Comparison of ENCODE assay signal across 1 cellular context in the genomic region with DNA sequence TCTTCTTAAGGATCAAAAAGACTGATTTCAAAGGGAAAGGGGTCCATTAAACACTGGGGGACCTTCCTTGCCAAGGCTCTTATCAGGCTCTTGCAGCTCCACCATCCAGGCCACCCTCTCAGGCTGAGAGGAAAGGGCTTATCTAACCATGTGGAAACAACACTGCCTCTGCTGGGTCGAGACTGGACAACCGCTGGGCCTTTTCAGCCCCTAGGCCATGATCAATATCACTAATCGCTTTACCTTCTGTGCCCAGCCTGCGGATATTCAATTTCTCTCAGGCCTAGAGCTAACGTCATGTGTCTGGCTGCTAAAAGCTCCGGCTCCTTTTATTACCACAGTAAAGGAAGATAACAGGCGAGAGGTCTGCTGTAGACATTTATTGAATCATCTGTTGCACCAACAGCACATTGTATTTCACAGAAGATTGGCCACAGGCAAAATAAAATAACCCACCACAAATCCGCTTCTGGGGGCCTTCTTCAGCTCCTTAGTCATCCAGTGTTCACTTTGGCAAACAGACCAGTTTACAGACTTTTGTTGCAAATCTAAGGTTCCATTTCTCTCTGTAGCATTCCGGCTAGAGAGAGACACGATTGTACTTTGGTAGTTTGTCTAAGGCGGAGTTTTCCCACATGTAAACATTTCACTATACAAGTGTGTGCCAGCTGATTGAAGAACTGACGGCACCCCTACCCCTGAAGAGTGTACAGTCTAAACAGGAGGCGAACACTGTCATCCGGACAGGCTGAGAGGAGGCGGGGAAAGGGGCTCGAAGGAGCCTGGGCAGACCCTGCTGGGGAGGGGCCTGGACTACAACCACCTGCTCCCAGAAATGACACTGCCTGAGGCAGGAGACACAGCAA.
A peak's percentile ranks its signal among the peaks of the same experiment; 100 is the strongest.
TF ChIP-seq lines count a peak whose summit lies in the region.

No MANE protein-coding gene starts in this region.

TF ChIP-seq in HepG2, 621 proteins besides CTCF, POLR2A, EP300 and RAD21 (continued from another document and continues in another):
- TF ChIP-seq, protein P1, sequence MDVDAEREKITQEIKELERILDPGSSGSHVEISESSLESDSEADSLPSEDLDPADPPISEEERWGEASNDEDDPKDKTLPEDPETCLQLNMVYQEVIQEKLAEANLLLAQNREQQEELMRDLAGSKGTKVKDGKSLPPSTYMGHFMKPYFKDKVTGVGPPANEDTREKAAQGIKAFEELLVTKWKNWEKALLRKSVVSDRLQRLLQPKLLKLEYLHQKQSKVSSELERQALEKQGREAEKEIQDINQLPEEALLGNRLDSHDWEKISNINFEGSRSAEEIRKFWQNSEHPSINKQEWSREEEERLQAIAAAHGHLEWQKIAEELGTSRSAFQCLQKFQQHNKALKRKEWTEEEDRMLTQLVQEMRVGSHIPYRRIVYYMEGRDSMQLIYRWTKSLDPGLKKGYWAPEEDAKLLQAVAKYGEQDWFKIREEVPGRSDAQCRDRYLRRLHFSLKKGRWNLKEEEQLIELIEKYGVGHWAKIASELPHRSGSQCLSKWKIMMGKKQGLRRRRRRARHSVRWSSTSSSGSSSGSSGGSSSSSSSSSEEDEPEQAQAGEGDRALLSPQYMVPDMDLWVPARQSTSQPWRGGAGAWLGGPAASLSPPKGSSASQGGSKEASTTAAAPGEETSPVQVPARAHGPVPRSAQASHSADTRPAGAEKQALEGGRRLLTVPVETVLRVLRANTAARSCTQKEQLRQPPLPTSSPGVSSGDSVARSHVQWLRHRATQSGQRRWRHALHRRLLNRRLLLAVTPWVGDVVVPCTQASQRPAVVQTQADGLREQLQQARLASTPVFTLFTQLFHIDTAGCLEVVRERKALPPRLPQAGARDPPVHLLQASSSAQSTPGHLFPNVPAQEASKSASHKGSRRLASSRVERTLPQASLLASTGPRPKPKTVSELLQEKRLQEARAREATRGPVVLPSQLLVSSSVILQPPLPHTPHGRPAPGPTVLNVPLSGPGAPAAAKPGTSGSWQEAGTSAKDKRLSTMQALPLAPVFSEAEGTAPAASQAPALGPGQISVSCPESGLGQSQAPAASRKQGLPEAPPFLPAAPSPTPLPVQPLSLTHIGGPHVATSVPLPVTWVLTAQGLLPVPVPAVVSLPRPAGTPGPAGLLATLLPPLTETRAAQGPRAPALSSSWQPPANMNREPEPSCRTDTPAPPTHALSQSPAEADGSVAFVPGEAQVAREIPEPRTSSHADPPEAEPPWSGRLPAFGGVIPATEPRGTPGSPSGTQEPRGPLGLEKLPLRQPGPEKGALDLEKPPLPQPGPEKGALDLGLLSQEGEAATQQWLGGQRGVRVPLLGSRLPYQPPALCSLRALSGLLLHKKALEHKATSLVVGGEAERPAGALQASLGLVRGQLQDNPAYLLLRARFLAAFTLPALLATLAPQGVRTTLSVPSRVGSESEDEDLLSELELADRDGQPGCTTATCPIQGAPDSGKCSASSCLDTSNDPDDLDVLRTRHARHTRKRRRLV (CRISPR knock-in tag; IDR thresholded peaks at IDR 0.05): no peak
- TF ChIP-seq ZNF737 (CRISPR knock-in tag; IDR thresholded peaks at IDR 0.05; ENCODE audit: borderline replicate concordance) (no peak), HMG20A (CRISPR knock-in tag; IDR thresholded peaks at IDR 0.05; ENCODE audit: borderline replicate concordance) (peak; percentile 75; the same call in 1 of the 2 replicates), CBFB (CRISPR knock-in tag; IDR thresholded peaks at IDR 0.05) (no peak), HNF4A (CRISPR knock-in tag; IDR thresholded peaks at IDR 0.05) (peak; percentile 66), ZNF136 (CRISPR knock-in tag; IDR thresholded peaks at IDR 0.05; ENCODE audit: low read depth) (no peak), ZSCAN22 (CRISPR knock-in tag; IDR thresholded peaks at IDR 0.05) (no peak), REL (CRISPR knock-in tag; conservative IDR thresholded peaks at IDR 0.05) (0 out of 2 replicates have a peak, but pooled peaks have one; percentile 54), MYC (CRISPR knock-in tag; IDR thresholded peaks at IDR 0.05; ENCODE audit: borderline replicate concordance) (no peak), ZNF251 (CRISPR knock-in tag; IDR thresholded peaks at IDR 0.05) (no peak), KLF6 (CRISPR knock-in tag; IDR thresholded peaks at IDR 0.05) (no peak), KAT2B (IDR thresholded peaks at IDR 0.05; ENCODE audit: borderline replicate concordance, low read depth, low read length) (no peak), ZNF124 (CRISPR knock-in tag; IDR thresholded peaks at IDR 0.05) (no peak), MTA3 (CRISPR knock-in tag; IDR thresholded peaks at IDR 0.05) (no peak), ZNF605 (CRISPR knock-in tag; IDR thresholded peaks at IDR 0.05) (no peak; the same call in 1 of the 2 replicates), ZNF746 (CRISPR knock-in tag; IDR thresholded peaks at IDR 0.05) (no peak), MBD4 (IDR thresholded peaks at IDR 0.05; ENCODE audit: borderline replicate concordance, low read length) (no peak), NR1H2 (CRISPR knock-in tag; IDR thresholded peaks at IDR 0.05; ENCODE audit: borderline replicate concordance, low read depth) (no peak), POGZ (CRISPR knock-in tag; IDR thresholded peaks at IDR 0.05) (no peak; the same call in 1 of the 2 replicates), ZNF672 (CRISPR knock-in tag; IDR thresholded peaks at IDR 0.05) (no peak), RARA (CRISPR knock-in tag; IDR thresholded peaks at IDR 0.05) (peak; percentile 31; the same call in 1 of the 2 replicates), ZNF264 (CRISPR knock-in tag; IDR thresholded peaks at IDR 0.05) (peak; percentile 39; the same call in 1 of the 2 replicates), NFIC (IDR thresholded peaks at IDR 0.05; ENCODE audit: low read length) (no peak), RFXANK (CRISPR knock-in tag; IDR thresholded peaks at IDR 0.05) (no peak), ZNF33B (CRISPR knock-in tag; IDR thresholded peaks at IDR 0.05) (peak; percentile 69; the same call in 1 of the 2 replicates), ZNF30 (CRISPR knock-in tag; IDR thresholded peaks at IDR 0.05) (no peak), ZNF7 (CRISPR knock-in tag; IDR thresholded peaks at IDR 0.05) (no peak), HNRNPH1 (optimal IDR thresholded peaks at IDR 0.05; ENCODE audit: low read depth, low read length) (no peak), SKI (IDR thresholded peaks at IDR 0.05; ENCODE audit: partially characterized antibody) (peak; percentile 56), FOXA1 (IDR thresholded peaks at IDR 0.05) (no peak), FOXA1 (CRISPR knock-in tag; IDR thresholded peaks at IDR 0.05) (peak; percentile 54; the same call in 1 of the 2 replicates), ZBTB7B (CRISPR knock-in tag; IDR thresholded peaks at IDR 0.05) (peak; percentile 80), ZNF263 (CRISPR knock-in tag; IDR thresholded peaks at IDR 0.05) (no peak), YEATS2 (CRISPR knock-in tag; IDR thresholded peaks at IDR 0.05; ENCODE audit: borderline replicate concordance) (no peak; the same call in 1 of the 2 replicates), BHLHE40 (IDR thresholded peaks at IDR 0.05; ENCODE audit: low read length) (0 out of 2 replicates have a peak, but pooled peaks have one; percentile 7), KDM5A (IDR thresholded peaks at IDR 0.05; ENCODE audit: borderline replicate concordance, low read length) (no peak), RBFOX2 (IDR thresholded peaks at IDR 0.05; ENCODE audit: low read depth, low read length) (no peak), ZNF772 (CRISPR knock-in tag; IDR thresholded peaks at IDR 0.05) (no peak)
- TF ChIP-seq, protein P2, sequence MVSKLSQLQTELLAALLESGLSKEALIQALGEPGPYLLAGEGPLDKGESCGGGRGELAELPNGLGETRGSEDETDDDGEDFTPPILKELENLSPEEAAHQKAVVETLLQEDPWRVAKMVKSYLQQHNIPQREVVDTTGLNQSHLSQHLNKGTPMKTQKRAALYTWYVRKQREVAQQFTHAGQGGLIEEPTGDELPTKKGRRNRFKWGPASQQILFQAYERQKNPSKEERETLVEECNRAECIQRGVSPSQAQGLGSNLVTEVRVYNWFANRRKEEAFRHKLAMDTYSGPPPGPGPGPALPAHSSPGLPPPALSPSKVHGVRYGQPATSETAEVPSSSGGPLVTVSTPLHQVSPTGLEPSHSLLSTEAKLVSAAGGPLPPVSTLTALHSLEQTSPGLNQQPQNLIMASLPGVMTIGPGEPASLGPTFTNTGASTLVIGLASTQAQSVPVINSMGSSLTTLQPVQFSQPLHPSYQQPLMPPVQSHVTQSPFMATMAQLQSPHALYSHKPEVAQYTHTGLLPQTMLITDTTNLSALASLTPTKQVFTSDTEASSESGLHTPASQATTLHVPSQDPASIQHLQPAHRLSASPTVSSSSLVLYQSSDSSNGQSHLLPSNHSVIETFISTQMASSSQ (IDR thresholded peaks at IDR 0.05; ENCODE audit: low read depth): 0 out of 2 replicates have a peak, but pooled peaks have one; percentile 40
- TF ChIP-seq, protein P2 (CRISPR knock-in tag; IDR thresholded peaks at IDR 0.05; ENCODE audit: borderline replicate concordance): no peak
- TF ChIP-seq, protein P3, sequence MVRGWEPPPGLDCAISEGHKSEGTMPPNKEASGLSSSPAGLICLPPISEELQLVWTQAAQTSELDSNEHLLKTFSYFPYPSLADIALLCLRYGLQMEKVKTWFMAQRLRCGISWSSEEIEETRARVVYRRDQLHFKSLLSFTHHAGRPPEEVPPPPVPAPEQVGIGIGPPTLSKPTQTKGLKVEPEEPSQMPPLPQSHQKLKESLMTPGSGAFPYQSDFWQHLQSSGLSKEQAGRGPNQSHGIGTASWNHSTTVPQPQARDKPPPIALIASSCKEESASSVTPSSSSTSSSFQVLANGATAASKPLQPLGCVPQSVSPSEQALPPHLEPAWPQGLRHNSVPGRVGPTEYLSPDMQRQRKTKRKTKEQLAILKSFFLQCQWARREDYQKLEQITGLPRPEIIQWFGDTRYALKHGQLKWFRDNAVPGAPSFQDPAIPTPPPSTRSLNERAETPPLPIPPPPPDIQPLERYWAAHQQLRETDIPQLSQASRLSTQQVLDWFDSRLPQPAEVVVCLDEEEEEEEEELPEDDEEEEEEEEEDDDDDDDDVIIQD (CRISPR knock-in tag; IDR thresholded peaks at IDR 0.05; ENCODE audit: low read depth): no peak
- TF ChIP-seq, protein P4, sequence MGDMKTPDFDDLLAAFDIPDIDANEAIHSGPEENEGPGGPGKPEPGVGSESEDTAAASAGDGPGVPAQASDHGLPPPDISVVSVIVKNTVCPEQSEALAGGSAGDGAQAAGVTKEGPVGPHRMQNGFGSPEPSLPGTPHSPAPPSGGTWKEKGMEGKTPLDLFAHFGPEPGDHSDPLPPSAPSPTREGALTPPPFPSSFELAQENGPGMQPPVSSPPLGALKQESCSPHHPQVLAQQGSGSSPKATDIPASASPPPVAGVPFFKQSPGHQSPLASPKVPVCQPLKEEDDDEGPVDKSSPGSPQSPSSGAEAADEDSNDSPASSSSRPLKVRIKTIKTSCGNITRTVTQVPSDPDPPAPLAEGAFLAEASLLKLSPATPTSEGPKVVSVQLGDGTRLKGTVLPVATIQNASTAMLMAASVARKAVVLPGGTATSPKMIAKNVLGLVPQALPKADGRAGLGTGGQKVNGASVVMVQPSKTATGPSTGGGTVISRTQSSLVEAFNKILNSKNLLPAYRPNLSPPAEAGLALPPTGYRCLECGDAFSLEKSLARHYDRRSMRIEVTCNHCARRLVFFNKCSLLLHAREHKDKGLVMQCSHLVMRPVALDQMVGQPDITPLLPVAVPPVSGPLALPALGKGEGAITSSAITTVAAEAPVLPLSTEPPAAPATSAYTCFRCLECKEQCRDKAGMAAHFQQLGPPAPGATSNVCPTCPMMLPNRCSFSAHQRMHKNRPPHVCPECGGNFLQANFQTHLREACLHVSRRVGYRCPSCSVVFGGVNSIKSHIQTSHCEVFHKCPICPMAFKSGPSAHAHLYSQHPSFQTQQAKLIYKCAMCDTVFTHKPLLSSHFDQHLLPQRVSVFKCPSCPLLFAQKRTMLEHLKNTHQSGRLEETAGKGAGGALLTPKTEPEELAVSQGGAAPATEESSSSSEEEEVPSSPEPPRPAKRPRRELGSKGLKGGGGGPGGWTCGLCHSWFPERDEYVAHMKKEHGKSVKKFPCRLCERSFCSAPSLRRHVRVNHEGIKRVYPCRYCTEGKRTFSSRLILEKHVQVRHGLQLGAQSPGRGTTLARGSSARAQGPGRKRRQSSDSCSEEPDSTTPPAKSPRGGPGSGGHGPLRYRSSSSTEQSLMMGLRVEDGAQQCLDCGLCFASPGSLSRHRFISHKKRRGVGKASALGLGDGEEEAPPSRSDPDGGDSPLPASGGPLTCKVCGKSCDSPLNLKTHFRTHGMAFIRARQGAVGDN (CRISPR knock-in tag; IDR thresholded peaks at IDR 0.05): peak; percentile 35; the same call in 1 of the 2 replicates
- TF ChIP-seq, protein P5, sequence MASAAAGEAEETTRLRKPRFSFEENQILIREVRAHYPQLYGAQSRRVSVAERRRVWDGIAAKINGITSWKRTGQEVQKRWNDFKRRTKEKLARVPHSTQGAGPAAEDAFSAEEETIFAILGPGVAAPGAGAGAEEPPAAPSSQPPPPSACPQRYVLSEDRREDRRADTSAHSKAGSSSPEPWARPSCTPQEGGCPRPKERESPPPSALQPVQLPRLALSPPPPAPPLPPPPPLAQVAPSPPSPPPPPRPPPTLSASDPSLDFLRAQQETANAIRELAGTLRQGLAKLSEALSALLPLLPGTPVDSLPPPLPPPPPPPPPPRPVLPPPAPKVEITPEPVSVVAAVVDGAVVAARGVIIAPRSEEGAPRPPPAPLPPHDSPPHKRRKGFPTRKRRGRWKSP (CRISPR knock-in tag; IDR thresholded peaks at IDR 0.05): no peak
- TF ChIP-seq, protein P6, sequence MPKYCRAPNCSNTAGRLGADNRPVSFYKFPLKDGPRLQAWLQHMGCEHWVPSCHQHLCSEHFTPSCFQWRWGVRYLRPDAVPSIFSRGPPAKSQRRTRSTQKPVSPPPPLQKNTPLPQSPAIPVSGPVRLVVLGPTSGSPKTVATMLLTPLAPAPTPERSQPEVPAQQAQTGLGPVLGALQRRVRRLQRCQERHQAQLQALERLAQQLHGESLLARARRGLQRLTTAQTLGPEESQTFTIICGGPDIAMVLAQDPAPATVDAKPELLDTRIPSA (CRISPR knock-in tag; IDR thresholded peaks at IDR 0.05; ENCODE audit: borderline replicate concordance): no peak
- TF ChIP-seq, protein P7, sequence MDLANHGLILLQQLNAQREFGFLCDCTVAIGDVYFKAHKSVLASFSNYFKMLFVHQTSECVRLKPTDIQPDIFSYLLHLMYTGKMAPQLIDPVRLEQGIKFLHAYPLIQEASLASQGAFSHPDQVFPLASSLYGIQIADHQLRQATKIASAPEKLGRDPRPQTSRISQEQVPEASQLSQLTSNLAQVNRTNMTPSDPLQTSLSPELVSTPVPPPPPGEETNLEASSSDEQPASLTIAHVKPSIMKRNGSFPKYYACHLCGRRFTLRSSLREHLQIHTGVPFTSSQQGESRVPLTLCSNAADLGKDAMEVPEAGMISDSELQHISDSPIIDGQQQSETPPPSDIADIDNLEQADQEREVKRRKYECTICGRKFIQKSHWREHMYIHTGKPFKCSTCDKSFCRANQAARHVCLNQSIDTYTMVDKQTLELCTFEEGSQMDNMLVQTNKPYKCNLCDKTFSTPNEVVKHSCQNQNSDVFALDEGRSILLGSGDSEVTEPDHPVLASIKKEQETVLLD (CRISPR knock-in tag; IDR thresholded peaks at IDR 0.05; ENCODE audit: low read depth): no peak
